ENCODE assay signal across 4 cellular contexts in the genomic region with DNA sequence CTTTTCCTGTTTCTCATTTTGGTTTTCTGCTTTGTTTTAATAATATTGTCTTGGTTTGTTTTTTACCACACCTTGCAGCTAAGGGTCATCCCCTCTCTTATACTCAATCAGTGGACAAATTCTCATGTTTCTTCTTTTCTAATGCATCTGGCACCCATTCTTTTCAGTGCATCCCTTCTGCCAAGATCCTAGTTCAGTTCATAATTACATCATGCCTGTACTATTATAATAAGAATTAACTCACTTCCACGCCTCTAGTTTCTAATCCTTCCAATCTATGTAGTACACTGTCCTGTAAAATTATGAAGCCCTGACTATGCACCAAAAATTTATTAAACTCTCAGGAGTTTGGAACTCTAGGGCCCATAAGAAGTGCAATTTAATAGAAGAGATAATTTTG.
"Had no signal": no experiment of that assay in that cellular context is flagged by ENCODE, and none has a peak within 500 bp of the region (broad histone marks: within the 10 kb centered on the region; RNA-seq: fewer than 3 reads in every experiment).

No MANE protein-coding gene starts in this region.

- DNase-seq: H9, HCEC 1CT had no signal

- ATAC-seq: GM23338, HepG2 had no signal

- H3K4me3 ChIP-seq: GM23338 had no signal
